Comparison of ENCODE assay signal across 8 cellular contexts in genomic region chr21:45542667-45543370, GRCh38. TPM values are rescaled to one million over a fixed set of nuclear protein-coding genes. Genes with fewer than 3 reads are reported as not detected.
A peak's percentile ranks its signal among the peaks of the same experiment; 100 is the strongest.
DNase-seq lines count a peak whose midpoint lies in the region; ATAC-seq lines count a peak whose summit lies in the region.

No MANE protein-coding gene starts in this region.

- H3K27me3 ChIP-seq in CD4-positive, CD25-positive, alpha-beta regulatory T cell (ENCODE audit: control insufficient read depth, insufficient read depth, low read length), result no peaks in the 10 kb centered on the region
- H3K27me3 ChIP-seq in NT2/D1 (ENCODE audit: insufficient read depth, insufficient read length), result peaks cover 12% of the 10 kb centered on the region

- H3K4me1 ChIP-seq in CD4-positive, CD25-positive, alpha-beta regulatory T cell (ENCODE audit: control insufficient read depth, insufficient read depth, low read length, poor library complexity, severe bottlenecking), result peaks cover 20% of the 10 kb centered on the region
- H3K4me1 ChIP-seq in NT2/D1 (ENCODE audit: insufficient read depth, insufficient read length), result peaks cover 18% of the 10 kb centered on the region

- H3K36me3 Mint-ChIP-seq in CD4-positive, CD25-positive, alpha-beta regulatory T cell, result no peaks in the 10 kb centered on the region
- H3K36me3 Mint-ChIP-seq in naive thymus-derived CD8-positive, alpha-beta T cell, result no peaks in the 10 kb centered on the region
- no peaks in the 10 kb centered on the region for H3K36me3 Mint-ChIP-seq in immature natural killer cell

- POLR2A ChIA-PET in naive thymus-derived CD8-positive, alpha-beta T cell (lab: Charles Lee), result interaction anchor here (0.6 to 1.2 kb wide), 4 partner anchors 60 to 259 kb away, joined by 3 to 6 read pairs (median 4); no protein-coding TSS in a partner anchor

- H3K27me3 Mint-ChIP-seq in CD4-positive, CD25-positive, alpha-beta regulatory T cell, result no peaks in the 10 kb centered on the region
- no peaks in the 10 kb centered on the region for H3K27me3 Mint-ChIP-seq in naive thymus-derived CD8-positive, alpha-beta T cell
- H3K27me3 Mint-ChIP-seq in immature natural killer cell (ENCODE audit: low read depth in 3 of 3), result peaks cover 0 to 3% (median 0%) of the 10 kb centered on the region in 3 donors

- DNase-seq in CD4-positive, CD25-positive, alpha-beta regulatory T cell, result no peak
- DNase-seq in NT2/D1 (ENCODE audit: low read depth, low spot score) (no peak), NCI-H187 (lab: John Stamatoyannopoulos, UW) (no peak), immature natural killer cell (no peak), OCI-M1 (lab: John Stamatoyannopoulos, UW) (no peak)
- peak; percentile 3 for DNase-seq in effector CD4-positive, alpha-beta T cell
- DNase-seq in naive thymus-derived CD8-positive, alpha-beta T cell, result peak in 2 of 10 donors; percentile 20 to 55

- no peaks in the 10 kb centered on the region for H3K9me3 Mint-ChIP-seq in CD4-positive, CD25-positive, alpha-beta regulatory T cell
- H3K9me3 Mint-ChIP-seq in naive thymus-derived CD8-positive, alpha-beta T cell, result no peaks in the 10 kb centered on the region
- H3K9me3 Mint-ChIP-seq in immature natural killer cell, result no peaks in the 10 kb centered on the region

- H3K27ac ChIP-seq in CD4-positive, CD25-positive, alpha-beta regulatory T cell (ENCODE audit: insufficient read depth, low read length, poor library complexity, severe bottlenecking), result peak overlapping the region; percentile 41

- peaks cover 4 to 21% (median 9%) of the 10 kb centered on the region in 4 donors for H3K4me1 Mint-ChIP-seq in CD4-positive, CD25-positive, alpha-beta regulatory T cell
- H3K4me1 Mint-ChIP-seq in naive thymus-derived CD8-positive, alpha-beta T cell, result peaks cover 4 to 34% (median 19%) of the 10 kb centered on the region in 4 donors
- H3K4me1 Mint-ChIP-seq in immature natural killer cell, result peaks cover 4 to 5% of the 10 kb centered on the region in 2 donors

- peak in 1 of 2 donors; percentile 6 for ATAC-seq in CD4-positive, CD25-positive, alpha-beta regulatory T cell (ENCODE audit: low read depth in 2 of 2)
- peak; percentile 17 to 38 for ATAC-seq in naive thymus-derived CD8-positive, alpha-beta T cell
- no peak for ATAC-seq in GM19395 (IDR thresholded peaks at IDR 0.05; ENCODE audit: unreplicated experiment)

- H3K27ac Mint-ChIP-seq in CD4-positive, CD25-positive, alpha-beta regulatory T cell, result no peak overlapping the region
- peak overlapping the region in 6 of 10 donors; percentile 40 to 69 (median 64) for H3K27ac Mint-ChIP-seq in naive thymus-derived CD8-positive, alpha-beta T cell
- H3K27ac Mint-ChIP-seq in immature natural killer cell, result no peak overlapping the region

- H3K36me3 ChIP-seq in CD4-positive, CD25-positive, alpha-beta regulatory T cell (ENCODE audit: control insufficient read depth, insufficient read depth, low read length), result no peaks in the 10 kb centered on the region
- peaks cover 17% of the 10 kb centered on the region for H3K36me3 ChIP-seq in NT2/D1 (ENCODE audit: insufficient read depth, insufficient read length, low read length)

- H3K4me3 Mint-ChIP-seq in CD4-positive, CD25-positive, alpha-beta regulatory T cell, result peak overlapping the region; percentile 33 to 81 (median 56)
- peak overlapping the region in 8 of 10 donors; percentile 40 to 79 (median 60) for H3K4me3 Mint-ChIP-seq in naive thymus-derived CD8-positive, alpha-beta T cell
- peak overlapping the region in 2 of 5 donors; percentile 50 to 62 for H3K4me3 Mint-ChIP-seq in immature natural killer cell

- no peak overlapping the region for H3K4me3 ChIP-seq in CD4-positive, CD25-positive, alpha-beta regulatory T cell (ENCODE audit: low read depth, low read length)
- peak overlapping the region; percentile 66 for H3K4me3 ChIP-seq in NT2/D1 (ENCODE audit: insufficient read length, low read depth)

- peak overlapping the region; percentile 77 for H3K9ac ChIP-seq in NT2/D1 (ENCODE audit: insufficient read length, low read depth)

- H3K9me3 ChIP-seq in CD4-positive, CD25-positive, alpha-beta regulatory T cell (ENCODE audit: control insufficient read depth in 2 of 2, low read length in 2 of 2), result no peaks in the 10 kb centered on the region
- peaks cover 6% of the 10 kb centered on the region; the same call in 1 of the 2 replicates for H3K9me3 ChIP-seq in NT2/D1 (ENCODE audit: insufficient read depth, low read length)

RNA-seq across cellular contexts. Expression of gene SLC19A1, which starts 0.6 kb away (rescaled TPM):
- total RNA-seq in CD4-positive, CD25-positive, alpha-beta regulatory T cell, result 10.8 TPM
- polyA plus RNA-seq in CD4-positive, CD25-positive, alpha-beta regulatory T cell, result 1 to 10 TPM; 4.7 to 6.8 (median 5.0) TPM
- total RNA-seq in naive thymus-derived CD8-positive, alpha-beta T cell, result 10 to 100 TPM; 10.2 to 14.4 TPM
- polyA plus RNA-seq in naive thymus-derived CD8-positive, alpha-beta T cell, result 10 to 100 TPM in 1 of 3 donors, 1 to 10 TPM in 2; 4.6 to 12.1 (median 9.3) TPM
- 1 to 10 TPM in 2 of 3 donors, under 1 TPM in 1; 0.84 to 7.1 (median 1.7) TPM for polyA plus RNA-seq in immature natural killer cell

Comparison
In these comparisons a context has a peak if more than half of its experiments do, and no peak if none do; other contexts are left out.
1. H3K27ac Mint-ChIP-seq: peak in naive thymus-derived CD8-positive, alpha-beta T cell (6 of 10); none in CD4-positive, CD25-positive, alpha-beta regulatory T cell (0 of 3) and immature natural killer cell (0 of 6).